Comparison of ENCODE assay signal across 22 cellular contexts in the genomic region with DNA sequence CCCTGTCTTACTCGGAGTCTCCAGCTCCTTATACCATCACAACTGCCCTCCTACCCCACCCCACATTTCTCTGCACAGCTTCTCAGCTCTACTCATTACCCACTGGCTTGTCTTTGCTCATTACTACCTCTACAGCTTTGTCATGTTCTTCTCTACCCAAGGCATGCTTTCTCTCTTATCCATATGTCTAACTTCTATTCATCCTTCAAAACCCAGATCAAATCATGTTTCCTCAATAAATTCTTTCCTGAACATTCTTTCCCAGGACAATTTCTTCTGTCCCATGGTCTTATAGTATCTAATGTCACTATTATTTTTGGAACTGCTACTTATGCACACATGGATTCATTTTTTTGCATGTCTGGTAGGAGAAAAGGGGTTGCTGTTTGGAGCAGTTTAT.
"Had no signal": no experiment of that assay in that cellular context is flagged by ENCODE, and none has a peak within 500 bp of the region (broad histone marks: within the 10 kb centered on the region; RNA-seq: fewer than 3 reads in every experiment).

No MANE protein-coding gene starts in this region.

- H3K9ac ChIP-seq: parathyroid adenoma had no signal

- H3K27me3 ChIP-seq: esophagus muscularis mucosa, foreskin keratinocyte, heart right ventricle, testis had no signal

- H3K4me3 ChIP-seq: esophagus muscularis mucosa, heart right ventricle, left ventricle myocardium inferior, psoas muscle, testis had no signal

- H3K36me3 ChIP-seq: esophagus muscularis mucosa, heart right ventricle, left ventricle myocardium inferior had no signal

- H3K9me3 ChIP-seq: esophagus muscularis mucosa, heart right ventricle, left ventricle myocardium inferior, psoas muscle, testis had no signal

- H3K27ac Mint-ChIP-seq: activated B cell treated with CpG ODN at 0.5 μM for 24 hours; activated CD8-positive, alpha-beta T cell treated with anti-CD3 and anti-CD28 coated beads for 36 hours; activated naive CD4-positive, alpha-beta T cell treated with anti-CD3 and anti-CD28 coated beads, Interleukin-2, amount 50 U/mL, for 24 hours; activated naive CD8-positive, alpha-beta T cell treated with anti-CD3 and anti-CD28 coated beads, Interleukin-2, amount 50 U/mL, for 24 hours; activated T-helper 2 cell treated with anti-CD3 and anti-CD28 coated beads, Interferon-gamma antibody, Interleukin-2, Interleukin-4, amounts not matched to agents 10 μg/mL and 5 μg/mL and 100 μg/mL, durations not matched to agents 14 hours and 24 hours and 36 hours; T-helper 2 cell treated with Interferon-gamma antibody and Interleukin-4, amounts not matched to agents 5 μg/mL and 100 μg/mL, for 36 hours had no signal

- H3K4me1 ChIP-seq: parathyroid adenoma, testis had no signal

- H3K27me3 Mint-ChIP-seq: activated B cell treated with CpG ODN at 0.5 μM for 24 hours; activated naive CD4-positive, alpha-beta T cell treated with anti-CD3 and anti-CD28 coated beads, Interleukin-2, amount 50 U/mL, for 24 hours; naive B cell had no signal

- H3K27ac ChIP-seq: esophagus muscularis mucosa, foreskin keratinocyte, heart right ventricle, left ventricle myocardium inferior, parathyroid adenoma, psoas muscle, testis had no signal

- H3K36me3 Mint-ChIP-seq: naive B cell had no signal

- H3K4me3 Mint-ChIP-seq: activated B cell treated with CpG ODN at 0.5 μM for 24 hours; activated CD8-positive, alpha-beta T cell treated with anti-CD3 and anti-CD28 coated beads for 36 hours; activated naive CD4-positive, alpha-beta T cell treated with anti-CD3 and anti-CD28 coated beads, Interleukin-2, amount 50 U/mL, for 24 hours; activated naive CD8-positive, alpha-beta T cell treated with anti-CD3 and anti-CD28 coated beads, Interleukin-2, amount 50 U/mL, for 24 hours; naive B cell; T-helper 2 cell treated with Interferon-gamma antibody and Interleukin-4, amounts not matched to agents 5 μg/mL and 100 μg/mL, for 36 hours had no signal

- DNase-seq: activated B cell treated with CpG ODN at 0.5 μM for 24 hours; activated CD4-positive, alpha-beta T cell treated with anti-CD3 and anti-CD28 coated beads, Interleukin-2, amount 50 U/mL, for 1 hour; activated CD8-positive, alpha-beta T cell treated with anti-CD3 and anti-CD28 coated beads for 36 hours; activated naive CD8-positive, alpha-beta T cell treated with anti-CD3 and anti-CD28 coated beads, Interleukin-2, amount 50 U/mL, for 24 hours; activated T-cell treated with anti-CD3 and anti-CD28 coated beads, Interleukin-2, amount 50 U/mL, for 48 hours; amygdala; caudate nucleus; heart right ventricle; left ventricle myocardium inferior; naive B cell; occipital lobe; psoas muscle; stimulated activated naive CD4-positive, alpha-beta T cell treated with Interleukin-2 at 50 U/mL for 16 hours; T-helper 1 cell; testis had no signal

- FAIRE-seq: urothelium cell line had no signal

- H3K9me3 Mint-ChIP-seq: activated B cell treated with CpG ODN at 0.5 μM for 24 hours; activated CD8-positive, alpha-beta T cell treated with anti-CD3 and anti-CD28 coated beads for 36 hours; activated naive CD8-positive, alpha-beta T cell treated with anti-CD3 and anti-CD28 coated beads, Interleukin-2, amount 50 U/mL, for 24 hours; activated T-helper 2 cell treated with anti-CD3 and anti-CD28 coated beads, Interferon-gamma antibody, Interleukin-2, Interleukin-4, amounts not matched to agents 10 μg/mL and 5 μg/mL and 100 μg/mL, durations not matched to agents 14 hours and 24 hours and 36 hours; T-helper 2 cell treated with Interferon-gamma antibody and Interleukin-4, amounts not matched to agents 5 μg/mL and 100 μg/mL, for 36 hours had no signal

- ATAC-seq: activated CD8-positive, alpha-beta T cell treated with anti-CD3 and anti-CD28 coated beads for 36 hours; activated naive CD8-positive, alpha-beta T cell treated with anti-CD3 and anti-CD28 coated beads, Interleukin-2, amount 50 U/mL, for 24 hours; heart right ventricle; psoas muscle had no signal

- H2AFZ ChIP-seq: parathyroid adenoma had no signal

- H3K79me2 ChIP-seq: parathyroid adenoma had no signal
